In genomic region chr4:10524196-10524833, GRCh38 we compare ENCODE assay signal across 15 cellular contexts.
"Had no signal": no experiment of that assay in that cellular context is flagged by ENCODE, and none has a peak within 500 bp of the region (broad histone marks: within the 10 kb centered on the region; RNA-seq: fewer than 3 reads in every experiment).

No MANE protein-coding gene starts in this region.

- H3K4me3 ChIP-seq: heart right ventricle, neural progenitor cell, skin epidermis, thyroid gland had no signal

- ATAC-seq: activated T-helper 17 cell treated with anti-CD3 and anti-CD28 coated beads, Interleukin-2, amount 50 U/mL, for 72 hours; foreskin keratinocyte; heart right ventricle; T-helper 17 cell had no signal

- DNase-seq: activated CD4-positive, alpha-beta T cell treated with anti-CD3 and anti-CD28 coated beads, Interleukin-2, amount 10 ng/mL, durations not matched to agents 7 days and 5 days; activated CD4-positive, CD25-positive, alpha-beta regulatory T cell; activated naive CD4-positive, alpha-beta T cell treated with anti-CD3 and anti-CD28 coated beads for 36 hours; activated T-cell treated with anti-CD3 and anti-CD28 coated beads for 4 hours; dermis blood vessel endothelial cell; endodermal cell; heart right ventricle; kidney; posterior cingulate gyrus; T-helper 17 cell; thyroid gland had no signal
